Comparison of ENCODE assay signal across 4 cellular contexts in genomic region chr16:27086031-27086430, GRCh38. TPM values are rescaled to one million over a fixed set of nuclear protein-coding genes. Genes with fewer than 3 reads are reported as not detected.
"Had no signal": no experiment of that assay in that cellular context is flagged by ENCODE, and none has a peak within 500 bp of the region (broad histone marks: within the 10 kb centered on the region; RNA-seq: fewer than 3 reads in every experiment).

No MANE protein-coding gene starts in this region.

RNA-seq across cellular contexts. Expression of gene C16orf82, which starts 19.3 kb away (rescaled TPM):
- total RNA-seq: LHCN-M2, M059J, MCF 10A, NCI-H460 had no signal
